28 cellular contexts compared by ENCODE assay signal in the genomic region with DNA sequence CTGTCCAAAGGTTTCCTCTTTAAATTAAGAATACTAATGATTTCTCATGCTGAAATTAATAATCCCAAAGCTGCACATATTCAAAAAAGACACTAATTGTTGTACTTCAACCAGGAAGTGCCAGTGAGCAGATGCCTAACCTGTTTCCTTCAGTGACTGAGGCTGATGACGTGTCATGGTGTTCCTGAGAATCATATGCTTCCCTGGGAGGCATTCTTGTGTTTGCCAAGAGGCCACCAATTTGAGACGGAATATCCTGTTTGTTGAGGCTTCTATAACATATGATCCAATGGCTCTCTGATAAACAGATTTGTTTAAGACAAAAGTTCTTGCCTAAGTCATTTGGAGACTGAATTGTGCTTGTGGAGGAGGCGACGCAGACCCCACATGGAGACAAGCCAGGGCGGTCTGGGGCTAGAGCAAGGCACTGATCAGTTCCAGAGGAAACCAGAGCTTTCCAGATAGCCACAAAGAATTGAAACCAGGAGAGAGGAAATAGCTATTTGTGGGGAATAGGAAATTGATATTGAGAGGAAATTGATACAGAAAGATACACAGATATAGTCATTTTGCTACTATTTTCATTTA.
DNase-seq lines count a peak whose midpoint lies in the region; ATAC-seq, FAIRE-seq and TF ChIP-seq lines count a peak whose summit lies in the region.
"Had no signal": no experiment of that assay in that cellular context is flagged by ENCODE, and none has a peak within 500 bp of the region (broad histone marks: within the 10 kb centered on the region; RNA-seq: fewer than 3 reads in every experiment).

No MANE protein-coding gene starts in this region.

- ATAC-seq in left colon = peak; percentile 76
- ATAC-seq: naive thymus-derived CD4-positive, alpha-beta T cell; T-cell had no signal

- TF ChIP-seq CTCF in bronchial epithelial cell (IDR thresholded peaks at IDR 0.05; ENCODE audit: insufficient read depth, low read length, severe bottlenecking) (no peak), type B pancreatic cell (conservative IDR thresholded peaks at IDR 0.05) (no peak)

- no peak for FAIRE-seq in bronchial epithelial cell (lab: Jason Lieb, UNC)
- FAIRE-seq: GM19239, H1 had no signal

- H3K36me3 ChIP-seq in bronchial epithelial cell (ENCODE audit: control insufficient read depth, insufficient read depth, low read length) = no peaks in the 10 kb centered on the region
- H3K36me3 ChIP-seq: adrenal gland, breast epithelium, esophagus muscularis mucosa, MG63, ovary, tibial nerve had no signal

- peaks cover 8% of the 10 kb centered on the region for H3K9me3 Mint-ChIP-seq in type B pancreatic cell
- H3K9me3 Mint-ChIP-seq: T-cell had no signal

- peaks cover 2% of the 10 kb centered on the region for H3K27me3 Mint-ChIP-seq in type B pancreatic cell
- H3K27me3 Mint-ChIP-seq: B cell; naive thymus-derived CD4-positive, alpha-beta T cell had no signal

- intact Hi-C loops in left colon (cut with DNase I, micrococcal nuclease) (no loop called here), cardiac septum (cut with DNase I) (loop anchor here (5.0 kb wide), 1 partner anchor 89 kb away; no protein-coding TSS in a partner anchor)

- H3K4me1 Mint-ChIP-seq in type B pancreatic cell (ENCODE audit: unreplicated experiment) = peaks cover 24% of the 10 kb centered on the region
- H3K4me1 Mint-ChIP-seq: B cell; naive thymus-derived CD4-positive, alpha-beta T cell; T-cell had no signal

- DNase-seq in NCI-H2029 (lab: John Stamatoyannopoulos, UW) (peak; percentile 67), NCI-H2029 treated with DMSO at 0.1 percent for 48 hours (lab: John Stamatoyannopoulos, UW) (no peak), bronchial epithelial cell (ENCODE audit: low read depth) (peak; percentile 87), left colon (no peak), type B pancreatic cell (ENCODE audit: extremely low spot score, unreplicated experiment) (no peak), cardiac septum (ENCODE audit: low spot score) (no peak), AML-193 (lab: John Stamatoyannopoulos, UW) (no peak)
- DNase-seq in activated CD4-positive, alpha-beta T cell treated with anti-CD3 and anti-CD28 coated beads, Interleukin-2, amount 50 U/mL, for 48 hours = no peak
- DNase-seq: activated CD4-positive, alpha-beta T cell treated with anti-CD3 and anti-CD28 coated beads for 48 hours; activated CD8-positive, alpha-beta memory T cell treated with anti-CD3 and anti-CD28 coated beads, Interleukin-2, amount 50 U/mL, for 4 hours; activated effector memory CD4-positive, alpha-beta T cell treated with Interleukin-2 at 50 U/mL for 16 hours; adrenal gland; COR-L47; MG63; naive thymus-derived CD4-positive, alpha-beta T cell; NCI-H1436 treated with DMSO at 0.1 percent for 48 hours; ovary; Right ventricle myocardium superior; stimulated activated CD4-positive, alpha-beta T cell treated with anti-CD3 and anti-CD28 coated beads, Interleukin-1b, Interleukin-23, amount 100 ng/mL, for 48 hours; stimulated activated naive CD4-positive, alpha-beta T cell treated with Interleukin-2 at 50 U/mL for 16 hours; T-cell had no signal

- no peak overlapping the region for H3K4me3 ChIP-seq in bronchial epithelial cell (ENCODE audit: low read depth, low read length)
- H3K4me3 ChIP-seq: adrenal gland, breast epithelium, esophagus muscularis mucosa, lung, MG63, ovary, tibial nerve had no signal

- peak overlapping the region; percentile 60 for H3K4me3 Mint-ChIP-seq in type B pancreatic cell
- H3K4me3 Mint-ChIP-seq: B cell; naive thymus-derived CD4-positive, alpha-beta T cell; T-cell had no signal

- H3K36me3 Mint-ChIP-seq in type B pancreatic cell = no peaks in the 10 kb centered on the region
- H3K36me3 Mint-ChIP-seq: naive thymus-derived CD4-positive, alpha-beta T cell; T-cell had no signal

- no peaks in the 10 kb centered on the region for H3K27me3 ChIP-seq in bronchial epithelial cell (ENCODE audit: control insufficient read depth, insufficient read depth, low read length)
- H3K27me3 ChIP-seq: adrenal gland, breast epithelium, esophagus muscularis mucosa, MG63, ovary, tibial nerve had no signal

- H3K27ac Mint-ChIP-seq in type B pancreatic cell = peak overlapping the region; percentile 48
- H3K27ac Mint-ChIP-seq: naive thymus-derived CD4-positive, alpha-beta T cell; T-cell had no signal

Comparison
In these comparisons a context has a peak if more than half of its experiments do, and no peak if none do; other contexts are left out.
1. DNase-seq: peak in NCI-H2029 (single experiment) and bronchial epithelial cell (single experiment); none in NCI-H2029 treated with DMSO at 0.1 percent for 48 hours (single experiment), left colon (0 of 2), type B pancreatic cell (single experiment), activated CD4-positive, alpha-beta T cell treated with anti-CD3 and anti-CD28 coated beads, Interleukin-2, amount 50 U/mL, for 48 hours (0 of 2), cardiac septum (single experiment) and AML-193 (0 of 2).